In genomic region chr3:179260949-179261765, GRCh38 we compare ENCODE assay signal across 7 cellular contexts.
A peak's percentile ranks its signal among the peaks of the same experiment; 100 is the strongest.
DNase-seq lines count a peak whose midpoint lies in the region; ATAC-seq lines count a peak whose summit lies in the region.

No MANE protein-coding gene starts in this region.

- DNase-seq in NCI-H1105 (lab: John Stamatoyannopoulos, UW) (peak; percentile 62), cerebellar cortex (ENCODE audit: low spot score) (peak; percentile 44), kidney tubule cell (ENCODE audit: low spot score) (peak; percentile 74)
- DNase-seq in stimulated activated CD4-positive, alpha-beta T cell treated with anti-CD3 and anti-CD28 coated beads, Interleukin-1b, Interleukin-23, amount 100 ng/mL, for 24 hours (ENCODE audit: low read depth in 4 of 4, low spot score in 1 of 4), result peak; percentile 15 to 54 (median 32)

- ATAC-seq in GM18499 (IDR thresholded peaks at IDR 0.05; ENCODE audit: insufficient read depth, unreplicated experiment), result peak; percentile 45
- peak; percentile 89 for ATAC-seq in HG02588 (IDR thresholded peaks at IDR 0.05; ENCODE audit: unreplicated experiment)
- peak; percentile 89 to 93 for ATAC-seq in activated CD4-positive, CD25-positive, alpha-beta regulatory T cell treated with anti-CD3 and anti-CD28 coated beads, Interleukin-2, amount 50 U/mL, for 24 hours

Comparison
In these comparisons a context has a peak if more than half of its experiments do, and no peak if none do; other contexts are left out.
1. Peak in every context shown above with its lines: DNase-seq and ATAC-seq.